In genomic region chr7:68485253-68485914, GRCh38 we compare ENCODE assay signal across 29 cellular contexts.
"Had no signal": no experiment of that assay in that cellular context is flagged by ENCODE, and none has a peak within 500 bp of the region (broad histone marks: within the 10 kb centered on the region; RNA-seq: fewer than 3 reads in every experiment).

No MANE protein-coding gene starts in this region.

- H3K9me3 ChIP-seq: lower lobe of right lung, pancreas, prostate gland, stomach, testis, thyroid gland, upper lobe of left lung, vagina had no signal

- H3K36me3 ChIP-seq: left lung, lower lobe of right lung, pancreas, prostate gland, sigmoid colon, spleen, stomach, thyroid gland, transverse colon, upper lobe of left lung, vagina had no signal

- H3K27me3 ChIP-seq: left lung, pancreas, sigmoid colon, testis, thyroid gland, transverse colon, upper lobe of left lung, vagina had no signal

- H3K4me1 ChIP-seq: left lung, lower lobe of right lung, pancreas, prostate gland, sigmoid colon, spleen, stomach, testis, thyroid gland, transverse colon, upper lobe of left lung, vagina had no signal

- H3K27ac ChIP-seq: left lung, lower lobe of right lung, pancreas, prostate gland, sigmoid colon, spleen, stomach, testis, thyroid gland, transverse colon, upper lobe of left lung, vagina had no signal

- FAIRE-seq: islet of Langerhans, kidney, pancreas, small intestine had no signal

- H3K4me3 ChIP-seq: left lung, lower lobe of right lung, pancreas, prostate gland, sigmoid colon, spleen, stomach, testis, thyroid gland, transverse colon, upper lobe of left lung, vagina had no signal

- DNase-seq: hypothalamus; immature natural killer cell; kidney; left colon; left lung; lower lobe of right lung; mammary epithelial cell; mesenchymal stem cell; naive thymus-derived CD8-positive, alpha-beta T cell; pancreas; posterior cingulate gyrus; retina; sigmoid colon; small intestine; spleen; stimulated activated CD4-positive, alpha-beta T cell treated with anti-CD3 and anti-CD28 coated beads, Interleukin-1b, Interleukin-23, amount 100 ng/mL, for 48 hours; stimulated activated CD4-positive, alpha-beta T cell treated with anti-CD3 and anti-CD28 coated beads, Interleukin-2, amount 100 ng/mL, for 48 hours; stimulated activated CD4-positive, alpha-beta T cell treated with anti-CD3 and anti-CD28 coated beads, Interleukin-4, amount 100 ng/mL, for 4 hours; stimulated activated naive B cell treated with anti-CD40 and anti-IgM and Interleukin-4, amounts not matched to agents 10 μg/mL and 1 μg/mL and 100 μg/mL, for 72 hours; stimulated activated naive CD8-positive, alpha-beta T cell treated with anti-CD3 and anti-CD28 coated beads, Interleukin-15, Interleukin-2, amounts not matched to agents 100 U/mL and 50 U/mL, for 24 hours; stomach; thyroid gland; transverse colon; upper lobe of left lung had no signal

- ATAC-seq: left colon; left lung; lower lobe of right lung; naive thymus-derived CD8-positive, alpha-beta T cell; pancreas; right cardiac atrium; stimulated activated naive B cell treated with anti-CD40 and anti-IgM and Interleukin-4, amounts not matched to agents 10 μg/mL and 1 μg/mL and 100 μg/mL, for 72 hours; stimulated activated naive CD8-positive, alpha-beta T cell treated with anti-CD3 and anti-CD28 coated beads, Interleukin-15, Interleukin-2, amounts not matched to agents 100 U/mL and 50 U/mL, for 24 hours had no signal
